Comparison of ENCODE assay signal across 15 cellular contexts in genomic region chr13:65036999-65037398, GRCh38.
A peak's percentile ranks its signal among the peaks of the same experiment; 100 is the strongest.
DNase-seq lines count a peak whose midpoint lies in the region; ATAC-seq and TF ChIP-seq lines count a peak whose summit lies in the region.
"Had no signal": no experiment of that assay in that cellular context is flagged by ENCODE, and none has a peak within 500 bp of the region (broad histone marks: within the 10 kb centered on the region; RNA-seq: fewer than 3 reads in every experiment).

No MANE protein-coding gene starts in this region.

- H3K4me3 Mint-ChIP-seq in effector memory CD8-positive, alpha-beta T cell: no peak overlapping the region
- H3K4me3 Mint-ChIP-seq: B cell; CD8-positive, alpha-beta T cell; H9 had no signal

- intact Hi-C loops in psoas muscle (cut with DNase I): no loop called here

- in situ Hi-C loops in GM13976 (cut with MboI; ENCODE audit: low sequenced_read_pairs, unreplicated experiment): no loop called here

- H3K4me1 Mint-ChIP-seq in effector memory CD8-positive, alpha-beta T cell (ENCODE audit: low read depth in 2 of 2): no peaks in the 10 kb centered on the region
- H3K4me1 Mint-ChIP-seq: B cell, H9 had no signal

- TF ChIP-seq POLR2A in Peyer's patch (IDR thresholded peaks at IDR 0.05): no peak

- H3K9me3 Mint-ChIP-seq in effector memory CD8-positive, alpha-beta T cell: peaks cover 7% of the 10 kb centered on the region in 2 donors

- no peaks in the 10 kb centered on the region for H3K9me3 ChIP-seq in Peyer's patch
- no peaks in the 10 kb centered on the region for H3K9me3 ChIP-seq in psoas muscle
- H3K9me3 ChIP-seq: BLaER1 treated with 17β-estradiol and CSF1 and Interleukin-3, amounts not matched to agents 10 nM and 100 nM had no signal

- no peaks in the 10 kb centered on the region for H3K36me3 Mint-ChIP-seq in effector memory CD8-positive, alpha-beta T cell (ENCODE audit: insufficient read depth)
- H3K36me3 Mint-ChIP-seq: CD8-positive, alpha-beta T cell had no signal

- H3K36me3 ChIP-seq in Peyer's patch (no peaks in the 10 kb centered on the region), psoas muscle (ENCODE audit: insufficient read depth in 1 of 2, low read depth in 1 of 2) (no peaks in the 10 kb centered on the region)
- H3K36me3 ChIP-seq: BLaER1 treated with 17β-estradiol and CSF1 and Interleukin-3, amounts not matched to agents 10 nM and 100 nM had no signal

- H3K27ac ChIP-seq in Peyer's patch (no peak overlapping the region), psoas muscle (no peak overlapping the region)
- H3K27ac ChIP-seq: BLaER1 treated with 17β-estradiol and CSF1 and Interleukin-3, amounts not matched to agents 10 nM and 100 nM had no signal

- no peaks in the 10 kb centered on the region for H3K27me3 Mint-ChIP-seq in effector memory CD8-positive, alpha-beta T cell
- H3K27me3 Mint-ChIP-seq: B cell had no signal

- no peaks in the 10 kb centered on the region for H3K4me1 ChIP-seq in Peyer's patch
- no peaks in the 10 kb centered on the region for H3K4me1 ChIP-seq in psoas muscle
- H3K4me1 ChIP-seq: BLaER1 treated with 17β-estradiol and CSF1 and Interleukin-3, amounts not matched to agents 10 nM and 100 nM had no signal

- 91 to 97% (median 94%) methylated on average over 1 of the region's 1 CpG for WGBS in psoas muscle, 3 donors

- no peak overlapping the region for H3K27ac Mint-ChIP-seq in effector memory CD8-positive, alpha-beta T cell
- H3K27ac Mint-ChIP-seq: B cell; CD8-positive, alpha-beta T cell; H9 had no signal

- DNase-seq in EH (ENCODE audit: low read depth) (peak; percentile 42), NCI-H226 (peak; percentile 4), amniotic epithelial cell (ENCODE audit: low read depth) (peak; percentile 21), Peyer's patch (no peak), GM13976 (ENCODE audit: low spot score) (no peak), psoas muscle (no peak)
- DNase-seq in effector memory CD8-positive, alpha-beta T cell: no peak
- DNase-seq: 8988T; Calu3; CD8-positive, alpha-beta T cell; DMS79 treated with DMSO at 0.1 percent for 48 hours; GDM1; H9 had no signal

- H3K27me3 ChIP-seq in Peyer's patch (no peaks in the 10 kb centered on the region), psoas muscle (ENCODE audit: insufficient read depth in 3 of 3, low read length in 2 of 3) (no peaks in the 10 kb centered on the region)
- H3K27me3 ChIP-seq: BLaER1 treated with 17β-estradiol and CSF1 and Interleukin-3, amounts not matched to agents 10 nM and 100 nM had no signal

- TF ChIP-seq CTCF in Peyer's patch (IDR thresholded peaks at IDR 0.05): no peak
- TF ChIP-seq CTCF in GM13976 (IDR thresholded peaks at IDR 0.05; ENCODE audit: borderline replicate concordance, control extremely low read depth, extremely low read depth, insufficient read depth, missing control alignments): no peak
- TF ChIP-seq CTCF in psoas muscle (IDR thresholded peaks at IDR 0.05): no peak

- no peak overlapping the region for H3K4me3 ChIP-seq in Peyer's patch
- H3K4me3 ChIP-seq in psoas muscle: no peak overlapping the region
- H3K4me3 ChIP-seq: BLaER1 treated with 17β-estradiol and CSF1 and Interleukin-3, amounts not matched to agents 10 nM and 100 nM had no signal

- no peak for ATAC-seq in psoas muscle
- ATAC-seq in effector memory CD8-positive, alpha-beta T cell (replicated peaks): no peak
- ATAC-seq: CD8-positive, alpha-beta T cell had no signal

Comparison
In these comparisons a context has a peak if more than half of its experiments do, and no peak if none do; other contexts are left out.
1. DNase-seq: peak in EH (single experiment), NCI-H226 (single experiment) and amniotic epithelial cell (single experiment); none in Peyer's patch (0 of 3), GM13976 (single experiment), psoas muscle (0 of 2) and effector memory CD8-positive, alpha-beta T cell (0 of 3).